In the genomic region with DNA sequence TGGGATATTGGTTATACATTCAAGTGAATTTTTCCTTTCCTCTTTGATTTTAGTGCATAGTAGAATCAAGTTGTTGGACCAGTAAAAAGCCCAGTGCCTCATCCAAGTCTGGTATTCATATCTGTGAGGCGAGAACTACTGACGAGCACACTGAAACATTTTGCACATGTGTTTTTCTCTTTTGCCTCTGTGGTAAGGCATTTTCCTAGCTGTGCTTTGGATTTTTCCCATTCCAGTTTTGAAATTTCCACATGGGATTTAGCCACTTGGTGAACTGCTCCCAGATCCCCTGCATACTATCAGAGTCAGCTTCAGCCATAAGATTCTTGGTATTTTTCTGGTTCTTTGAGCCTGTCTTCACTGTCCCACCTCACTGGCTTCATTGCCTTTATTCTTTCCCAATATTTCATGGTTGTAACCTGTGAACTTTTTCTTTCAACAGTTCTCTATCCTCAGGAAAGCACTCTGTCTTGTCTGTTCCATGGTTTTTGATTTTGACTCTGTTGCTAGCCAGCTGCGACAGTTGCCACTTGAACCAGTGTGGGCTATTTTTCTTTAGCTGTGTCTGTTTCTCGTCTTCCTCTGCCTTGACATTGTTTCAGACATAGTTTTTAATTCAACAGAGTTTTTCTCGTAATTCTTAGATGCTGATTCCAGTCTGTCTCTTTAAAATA, we compare ENCODE assay signal across 21 cellular contexts.
A peak's percentile ranks its signal among the peaks of the same experiment; 100 is the strongest.
DNase-seq lines count a peak whose midpoint lies in the region; ATAC-seq and TF ChIP-seq lines count a peak whose summit lies in the region.
"Had no signal": no experiment of that assay in that cellular context is flagged by ENCODE, and none has a peak within 500 bp of the region (broad histone marks: within the 10 kb centered on the region; RNA-seq: fewer than 3 reads in every experiment).

No MANE protein-coding gene starts in this region.

- H3F3A ChIP-seq in SK-N-SH (replicated peaks; ENCODE audit: insufficient read depth) = no peaks in the 10 kb centered on the region

- H3K27me3 Mint-ChIP-seq in CD4-positive, alpha-beta memory T cell = peaks cover 8 to 13% of the 10 kb centered on the region in 2 donors

- peak; percentile 80 for ATAC-seq in Right ventricle myocardium superior (ENCODE audit: poor library complexity)
- ATAC-seq in HG02970 (IDR thresholded peaks at IDR 0.05; ENCODE audit: low FRiP score, unreplicated experiment) = no peak
- ATAC-seq: activated T-cell treated with anti-CD3 and anti-CD28 coated beads, Interleukin-2, amount 50 U/mL, for 72 hours had no signal

- POLR2A ChIA-PET in SK-N-SH (lab: Yijun Ruan, JAX) = no interaction called here
- POLR2A ChIA-PET in CD4-positive, alpha-beta memory T cell (lab: Charles Lee; ENCODE audit: partially characterized antibody) = no interaction called here

- no peak for TF ChIP-seq CTCF in SK-N-SH (IDR thresholded peaks at IDR 0.05)

- intact Hi-C loops in Right ventricle myocardium superior (cut with DNase I) = no loop called here
- intact Hi-C loops in CD4-positive, alpha-beta memory T cell (cut with micrococcal nuclease) = no loop called here

- 70% methylated on average over 5 of the region's 5 CpGs for WGBS in SK-N-SH (ENCODE audit: low lambda C conversion rate)

- H3K27ac Mint-ChIP-seq in CD4-positive, alpha-beta memory T cell = no peak overlapping the region
- H3K27ac Mint-ChIP-seq: activated CD4-positive, alpha-beta T cell treated with anti-CD3 and anti-CD28 coated beads, Interleukin-2, amount 10 ng/mL, durations not matched to agents 24 days and 14 days; activated naive CD8-positive, alpha-beta T cell; activated T-cell treated with anti-CD3 and anti-CD28 coated beads, Interleukin-2, amount 50 U/mL, for 72 hours; CD4-positive, CD25-positive, alpha-beta regulatory T cell; T-helper 1 cell treated with Interleukin-12 subunit alpha and Interleukin-12 subunit beta and Interleukin-4 antibody, amounts not matched to agents 30 μg/mL and 1 μg/mL, for 36 hours had no signal

- TF ChIP-seq EP300 in SK-N-SH (IDR thresholded peaks at IDR 0.05; ENCODE audit: borderline replicate concordance in 1 of 2, low read depth in 1 of 2, low read length in 1 of 2) = peak in 1 of 2 experiments; percentile 29; a peak in 1 of 4 replicates

- H2AFZ ChIP-seq in SK-N-SH (ENCODE audit: low read depth) = no peak overlapping the region

- H3K27ac ChIP-seq in SK-N-SH (ENCODE audit: low read depth in 2 of 2, low read length in 1 of 2) (peak overlapping the region in 1 of 2 experiments; percentile 47; a peak in 1 of 4 replicates), temporal lobe (ENCODE audit: low read depth, low read length) (peak overlapping the region; percentile 39)
- no peak overlapping the region for H3K27ac ChIP-seq in CD4-positive, alpha-beta memory T cell (ENCODE audit: low read depth, low read length)
- H3K27ac ChIP-seq: SJSA1, thoracic aorta had no signal

- no peak overlapping the region for H3K4me2 ChIP-seq in SK-N-SH

- H3K4me1 ChIP-seq in SK-N-SH (ENCODE audit: control insufficient read depth in 1 of 2, insufficient read depth in 2 of 2, low read depth in 1 of 2, low read length in 1 of 2) = peaks cover 0 to 12% of the 10 kb centered on the region in 2 experiments; a peak in 3 of 4 replicates
- no peaks in the 10 kb centered on the region for H3K4me1 ChIP-seq in CD4-positive, alpha-beta memory T cell (ENCODE audit: insufficient read depth, low read length)
- H3K4me1 ChIP-seq: SJSA1 had no signal

- CTCF ChIA-PET in SK-N-SH (lab: Yijun Ruan, JAX) = interaction anchor here (0.6 to 4.4 kb wide), 3 partner anchors 40 to 1150 kb away, joined by 3 to 16 read pairs (median 15); no protein-coding TSS in a partner anchor
- CTCF ChIA-PET in CD4-positive, alpha-beta memory T cell (lab: Charles Lee; ENCODE audit: partially characterized antibody) = no interaction called here

- no peak overlapping the region for H3K4me3 ChIP-seq in SK-N-SH (ENCODE audit: low read depth in 2 of 2, low read length in 1 of 2)
- no peak overlapping the region for H3K4me3 ChIP-seq in CD4-positive, alpha-beta memory T cell (ENCODE audit: low read length in 2 of 2)
- H3K4me3 ChIP-seq: SJSA1, thoracic aorta had no signal

- no peaks in the 10 kb centered on the region for H3K27me3 ChIP-seq in SK-N-SH (ENCODE audit: insufficient read depth)
- H3K27me3 ChIP-seq in CD4-positive, alpha-beta memory T cell (ENCODE audit: insufficient read depth, low read length) = no peaks in the 10 kb centered on the region
- H3K27me3 ChIP-seq: SJSA1 had no signal

- H3K9ac ChIP-seq in SK-N-SH = no peak overlapping the region

- H4K20me1 ChIP-seq in SK-N-SH (ENCODE audit: insufficient read depth) = no peaks in the 10 kb centered on the region

- H3K9me3 Mint-ChIP-seq in CD4-positive, alpha-beta memory T cell = no peaks in the 10 kb centered on the region
- H3K9me3 Mint-ChIP-seq: activated CD4-positive, alpha-beta T cell treated with anti-CD3 and anti-CD28 coated beads, Interleukin-2, amount 10 ng/mL, durations not matched to agents 24 days and 14 days; activated T-cell treated with anti-CD3 and anti-CD28 coated beads, Interleukin-2, amount 50 U/mL, for 72 hours; central memory CD8-positive, alpha-beta T cell; neural crest cell; T-helper 1 cell treated with Interleukin-12 subunit alpha and Interleukin-12 subunit beta and Interleukin-4 antibody, amounts not matched to agents 30 μg/mL and 1 μg/mL, for 36 hours had no signal

- DNase-seq in SK-N-SH = no peak
- DNase-seq in Right ventricle myocardium superior = no peak
- peak; percentile 51 for DNase-seq in myocyte (ENCODE audit: low read depth)
- no peak for DNase-seq in CD4-positive, alpha-beta memory T cell
- no peak for DNase-seq in stimulated activated naive CD4-positive, alpha-beta T cell (lab: John Stamatoyannopoulos, UW)
- DNase-seq: activated CD4-positive, alpha-beta T cell treated with anti-CD3 and anti-CD28 coated beads, Interleukin-2, amount 10 ng/mL, durations not matched to agents 24 days and 14 days; activated T-cell treated with anti-CD3 and anti-CD28 coated beads, Interleukin-2, amount 50 U/mL, for 72 hours; CD4-positive, CD25-positive, alpha-beta regulatory T cell; EL; HCEC 1CT; NCI-H1694 treated with DMSO at 0.1 percent for 48 hours; NCI-H526; stimulated activated CD4-positive, alpha-beta T cell treated with anti-CD3 and anti-CD28 coated beads, Interleukin-2, amount 100 ng/mL, for 24 hours had no signal

- no peaks in the 10 kb centered on the region for H3K79me2 ChIP-seq in SK-N-SH (ENCODE audit: insufficient read depth)

- H3K4me3 Mint-ChIP-seq in CD4-positive, alpha-beta memory T cell = no peak overlapping the region
- H3K4me3 Mint-ChIP-seq: activated CD4-positive, alpha-beta T cell treated with anti-CD3 and anti-CD28 coated beads, Interleukin-2, amount 10 ng/mL, durations not matched to agents 24 days and 14 days; activated naive CD8-positive, alpha-beta T cell; activated T-cell treated with anti-CD3 and anti-CD28 coated beads, Interleukin-2, amount 50 U/mL, for 72 hours; CD4-positive, CD25-positive, alpha-beta regulatory T cell; central memory CD8-positive, alpha-beta T cell; neural crest cell; T-helper 1 cell treated with Interleukin-12 subunit alpha and Interleukin-12 subunit beta and Interleukin-4 antibody, amounts not matched to agents 30 μg/mL and 1 μg/mL, for 36 hours had no signal

- no peak for TF ChIP-seq RAD21 in SK-N-SH (IDR thresholded peaks at IDR 0.05; ENCODE audit: low read length)

- H3K9me3 ChIP-seq in SK-N-SH = no peaks in the 10 kb centered on the region
- H3K9me3 ChIP-seq in CD4-positive, alpha-beta memory T cell (ENCODE audit: control insufficient read depth in 1 of 2, low read length in 2 of 2) = no peaks in the 10 kb centered on the region
- H3K9me3 ChIP-seq: SJSA1, thoracic aorta had no signal

- H3K4me1 Mint-ChIP-seq in CD4-positive, alpha-beta memory T cell = no peaks in the 10 kb centered on the region
- H3K4me1 Mint-ChIP-seq: activated CD4-positive, alpha-beta T cell treated with anti-CD3 and anti-CD28 coated beads, Interleukin-2, amount 10 ng/mL, durations not matched to agents 24 days and 14 days; CD4-positive, CD25-positive, alpha-beta regulatory T cell; central memory CD8-positive, alpha-beta T cell; neural crest cell had no signal

- no peaks in the 10 kb centered on the region for H3K36me3 ChIP-seq in SK-N-SH (replicated peaks in 1 of 2; ENCODE audit: control insufficient read depth in 1 of 2, insufficient read depth in 2 of 2, low read length in 1 of 2)
- H3K36me3 ChIP-seq in CD4-positive, alpha-beta memory T cell (ENCODE audit: insufficient read depth, low read length) = no peaks in the 10 kb centered on the region
- H3K36me3 ChIP-seq: SJSA1, thoracic aorta had no signal

- no peaks in the 10 kb centered on the region for H3K9me2 ChIP-seq in SK-N-SH

- no peaks in the 10 kb centered on the region for H3K36me3 Mint-ChIP-seq in CD4-positive, alpha-beta memory T cell
- H3K36me3 Mint-ChIP-seq: activated naive CD8-positive, alpha-beta T cell; CD4-positive, CD25-positive, alpha-beta regulatory T cell had no signal

TF ChIP-seq in SK-N-SH, 30 proteins besides CTCF, POLR2A, EP300 and RAD21:
- no peak for TF ChIP-seq POLR2AphosphoS5 (IDR thresholded peaks at IDR 0.05; ENCODE audit: low read depth, low read length)
- TF ChIP-seq ELF1 (IDR thresholded peaks at IDR 0.05) = no peak
- TF ChIP-seq, protein P1, sequence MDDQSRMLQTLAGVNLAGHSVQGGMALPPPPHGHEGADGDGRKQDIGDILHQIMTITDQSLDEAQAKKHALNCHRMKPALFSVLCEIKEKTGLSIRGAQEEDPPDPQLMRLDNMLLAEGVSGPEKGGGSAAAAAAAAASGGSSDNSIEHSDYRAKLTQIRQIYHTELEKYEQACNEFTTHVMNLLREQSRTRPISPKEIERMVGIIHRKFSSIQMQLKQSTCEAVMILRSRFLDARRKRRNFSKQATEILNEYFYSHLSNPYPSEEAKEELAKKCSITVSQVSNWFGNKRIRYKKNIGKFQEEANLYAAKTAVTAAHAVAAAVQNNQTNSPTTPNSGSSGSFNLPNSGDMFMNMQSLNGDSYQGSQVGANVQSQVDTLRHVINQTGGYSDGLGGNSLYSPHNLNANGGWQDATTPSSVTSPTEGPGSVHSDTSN (IDR thresholded peaks at IDR 0.05) = peak; percentile 51; the same call in 1 of the 2 replicates
- peak; percentile 68 for TF ChIP-seq TCF12 (IDR thresholded peaks at IDR 0.05)
